In the genomic region with DNA sequence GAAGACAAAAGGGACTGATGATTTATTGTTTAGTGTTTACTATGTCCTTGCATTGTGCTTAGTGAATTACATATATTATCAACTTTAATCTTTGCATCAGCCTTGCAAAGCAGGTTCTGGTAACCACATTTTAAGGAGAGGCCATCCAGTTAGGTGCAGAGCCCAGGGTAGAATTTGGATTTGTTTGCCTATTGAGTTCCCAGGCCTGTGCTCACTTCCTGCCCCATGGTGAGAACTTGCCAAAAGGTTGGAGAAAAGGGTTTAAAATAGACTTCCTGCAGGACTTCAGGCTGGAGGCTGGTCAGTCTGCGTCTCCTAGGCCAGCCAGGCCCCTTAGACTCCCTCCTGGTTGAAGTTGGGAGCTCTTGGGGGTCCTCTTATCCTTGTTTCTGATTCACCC, we compare ENCODE assay signal across 15 cellular contexts.
A peak's percentile ranks its signal among the peaks of the same experiment; 100 is the strongest.
DNase-seq lines count a peak whose midpoint lies in the region; ATAC-seq and TF ChIP-seq lines count a peak whose summit lies in the region.
"Had no signal": no experiment of that assay in that cellular context is flagged by ENCODE, and none has a peak within 500 bp of the region (broad histone marks: within the 10 kb centered on the region; RNA-seq: fewer than 3 reads in every experiment).

No MANE protein-coding gene starts in this region.

- H4K12ac ChIP-seq in trophoblast cell (ENCODE audit: low read depth, low read length), result no peak overlapping the region

- peak overlapping the region; percentile 5 for H3K27ac Mint-ChIP-seq in activated naive CD8-positive, alpha-beta T cell treated with anti-CD3 and anti-CD28 coated beads, Interleukin-2, amount 10 ng/mL, durations not matched to agents 7 days and 5 days
- no peak overlapping the region for H3K27ac Mint-ChIP-seq in activated naive CD8-positive, alpha-beta T cell treated with anti-CD3 and anti-CD28 coated beads, Interleukin-2, amount 50 U/mL, for 24 hours
- H3K27ac Mint-ChIP-seq in type B pancreatic cell (peak overlapping the region; percentile 41), T-cell (no peak overlapping the region)
- H3K27ac Mint-ChIP-seq: naive B cell had no signal

- H3K4me3 ChIP-seq in ascending aorta (no peak overlapping the region), left lung (no peak overlapping the region), trophoblast cell (ENCODE audit: low read depth, low read length) (no peak overlapping the region)
- H3K4me3 ChIP-seq: smooth muscle cell, tibial nerve had no signal

- no peak for ATAC-seq in activated naive CD8-positive, alpha-beta T cell treated with anti-CD3 and anti-CD28 coated beads, Interleukin-2, amount 10 ng/mL, durations not matched to agents 7 days and 5 days (ENCODE audit: low read depth)
- no peak for ATAC-seq in activated naive CD8-positive, alpha-beta T cell treated with anti-CD3 and anti-CD28 coated beads, Interleukin-2, amount 50 U/mL, for 24 hours
- ATAC-seq in left lung, result peak; percentile 54
- ATAC-seq in T-cell (replicated peaks in 1 of 4), result no peak

- no peak overlapping the region for H2BK5ac ChIP-seq in trophoblast cell (ENCODE audit: low read depth, low read length, poor library complexity)

- H4K8ac ChIP-seq in trophoblast cell (ENCODE audit: low read depth, low read length), result no peak overlapping the region

- no peaks in the 10 kb centered on the region for H3K79me1 ChIP-seq in trophoblast cell (ENCODE audit: low read length)

- H3K4me1 ChIP-seq in ascending aorta (peaks cover 3 to 33% of the 10 kb centered on the region in 2 donors), left lung (peaks cover 6 to 27% of the 10 kb centered on the region in 2 donors), trophoblast cell (ENCODE audit: control insufficient read depth in 1 of 2, insufficient read depth in 2 of 2, low read length in 2 of 2) (peaks cover 2 to 5% of the 10 kb centered on the region in 2 experiments)

- H3K4me2 ChIP-seq in trophoblast cell (ENCODE audit: low read length), result no peak overlapping the region
- H3K4me2 ChIP-seq: smooth muscle cell had no signal

- H3K9me3 ChIP-seq in ascending aorta, result no peaks in the 10 kb centered on the region
- no peaks in the 10 kb centered on the region for H3K9me3 ChIP-seq in left lung
- no peaks in the 10 kb centered on the region for H3K9me3 ChIP-seq in trophoblast cell (ENCODE audit: insufficient read depth, low read depth, low read length)

- H2AK5ac ChIP-seq in trophoblast cell (ENCODE audit: low read length), result no peak overlapping the region

- no peak overlapping the region for H3K4ac ChIP-seq in trophoblast cell (ENCODE audit: low read depth, low read length)

- H3K9me3 Mint-ChIP-seq in activated naive CD8-positive, alpha-beta T cell treated with anti-CD3 and anti-CD28 coated beads, Interleukin-2, amount 10 ng/mL, durations not matched to agents 7 days and 5 days, result no peaks in the 10 kb centered on the region
- no peaks in the 10 kb centered on the region for H3K9me3 Mint-ChIP-seq in activated naive CD8-positive, alpha-beta T cell treated with anti-CD3 and anti-CD28 coated beads, Interleukin-2, amount 50 U/mL, for 24 hours
- H3K9me3 Mint-ChIP-seq in type B pancreatic cell, result no peaks in the 10 kb centered on the region
- no peaks in the 10 kb centered on the region for H3K9me3 Mint-ChIP-seq in T-cell

- H3K27me3 ChIP-seq in ascending aorta (no peaks in the 10 kb centered on the region), left lung (no peaks in the 10 kb centered on the region), trophoblast cell (ENCODE audit: insufficient read depth, low read length) (no peaks in the 10 kb centered on the region)
- H3K27me3 ChIP-seq: tibial nerve had no signal

- no peak overlapping the region for H3K18ac ChIP-seq in trophoblast cell (ENCODE audit: low read length)

- no peak overlapping the region for H4K91ac ChIP-seq in trophoblast cell (ENCODE audit: low read depth, low read length)

- H3K36me3 ChIP-seq in ascending aorta (peaks cover 20 to 34% of the 10 kb centered on the region in 2 donors), left lung (peaks cover 0 to 38% of the 10 kb centered on the region in 2 donors), trophoblast cell (ENCODE audit: control insufficient read depth in 1 of 2, insufficient read depth in 2 of 2, low read length in 2 of 2) (peaks cover 0 to 25% of the 10 kb centered on the region in 2 experiments)

- H3K9ac ChIP-seq in trophoblast cell (ENCODE audit: low read length), result no peak overlapping the region

- no peak overlapping the region for H3K4me3 Mint-ChIP-seq in activated naive CD8-positive, alpha-beta T cell treated with anti-CD3 and anti-CD28 coated beads, Interleukin-2, amount 10 ng/mL, durations not matched to agents 7 days and 5 days
- no peak overlapping the region for H3K4me3 Mint-ChIP-seq in activated naive CD8-positive, alpha-beta T cell treated with anti-CD3 and anti-CD28 coated beads, Interleukin-2, amount 50 U/mL, for 24 hours
- peak overlapping the region; percentile 27 for H3K4me3 Mint-ChIP-seq in type B pancreatic cell
- no peak overlapping the region for H3K4me3 Mint-ChIP-seq in T-cell
- H3K4me3 Mint-ChIP-seq: naive B cell had no signal

- H3K27ac ChIP-seq in ascending aorta, result peak overlapping the region; percentile 75 to 90
- H3K27ac ChIP-seq in left lung, result peak overlapping the region; percentile 54 to 57
- H3K27ac ChIP-seq in trophoblast cell (ENCODE audit: low read depth, low read length), result no peak overlapping the region
- H3K27ac ChIP-seq: tibial nerve had no signal

- TF ChIP-seq CTCF in ascending aorta (IDR thresholded peaks at IDR 0.05), result no peak
- no peak for TF ChIP-seq CTCF in left lung (IDR thresholded peaks at IDR 0.05)
- TF ChIP-seq CTCF in type B pancreatic cell (conservative IDR thresholded peaks at IDR 0.05), result no peak

- no peak overlapping the region for H2AFZ ChIP-seq in trophoblast cell (ENCODE audit: insufficient read depth, low read length, poor library complexity)

- no peak overlapping the region for H2BK12ac ChIP-seq in trophoblast cell (ENCODE audit: low read length)

- no peaks in the 10 kb centered on the region for H3K27me3 Mint-ChIP-seq in activated naive CD8-positive, alpha-beta T cell treated with anti-CD3 and anti-CD28 coated beads, Interleukin-2, amount 10 ng/mL, durations not matched to agents 7 days and 5 days
- H3K27me3 Mint-ChIP-seq in activated naive CD8-positive, alpha-beta T cell treated with anti-CD3 and anti-CD28 coated beads, Interleukin-2, amount 50 U/mL, for 24 hours, result no peaks in the 10 kb centered on the region
- H3K27me3 Mint-ChIP-seq in type B pancreatic cell, result no peaks in the 10 kb centered on the region
- H3K27me3 Mint-ChIP-seq in T-cell, result no peaks in the 10 kb centered on the region
- H3K27me3 Mint-ChIP-seq: naive B cell had no signal

- no CpG with 5 or more reads among the region's 1 CpG for WGBS in trophoblast cell (ENCODE audit: extremely low coverage, insufficient coverage, insufficient read length)

- intact Hi-C loops in ascending aorta (cut with DNase I), result no loop called here
- intact Hi-C loops in left lung (cut with DNase I), result no loop called here

- peaks cover 5% of the 10 kb centered on the region for H3K4me1 Mint-ChIP-seq in activated naive CD8-positive, alpha-beta T cell treated with anti-CD3 and anti-CD28 coated beads, Interleukin-2, amount 10 ng/mL, durations not matched to agents 7 days and 5 days
- H3K4me1 Mint-ChIP-seq in activated naive CD8-positive, alpha-beta T cell treated with anti-CD3 and anti-CD28 coated beads, Interleukin-2, amount 50 U/mL, for 24 hours, result peaks cover 7% of the 10 kb centered on the region
- peaks cover 32% of the 10 kb centered on the region for H3K4me1 Mint-ChIP-seq in type B pancreatic cell (ENCODE audit: unreplicated experiment)
- H3K4me1 Mint-ChIP-seq in T-cell, result peaks cover 2 to 6% (median 3%) of the 10 kb centered on the region in 3 donors

- no peaks in the 10 kb centered on the region for H3K79me2 ChIP-seq in trophoblast cell (ENCODE audit: control insufficient read depth, insufficient read depth, low read length, poor library complexity)

- CTCF ChIA-PET in T-cell (lab: Charles Lee), result no interaction called here

- no peak for TF ChIP-seq POLR2A in erythroblast (IDR thresholded peaks at IDR 0.05; ENCODE audit: low read length)

- DNase-seq in activated naive CD8-positive, alpha-beta T cell treated with anti-CD3 and anti-CD28 coated beads, Interleukin-2, amount 10 ng/mL, durations not matched to agents 7 days and 5 days, result no peak
- DNase-seq in activated naive CD8-positive, alpha-beta T cell treated with anti-CD3 and anti-CD28 coated beads, Interleukin-2, amount 50 U/mL, for 24 hours, result no peak
- peak in 1 of 2 donors; percentile 76 for DNase-seq in ascending aorta (ENCODE audit: low spot score in 2 of 2)
- no peak for DNase-seq in left lung
- DNase-seq in type B pancreatic cell (ENCODE audit: extremely low spot score, unreplicated experiment), result no peak
- DNase-seq in erythroblast (lab: John Stamatoyannopoulos, UW), result no peak
- no peak for DNase-seq in trophoblast cell
- no peak for DNase-seq in T-cell
- DNase-seq: activated CD4-positive, CD25-positive, alpha-beta regulatory T cell; activated CD8-positive, alpha-beta memory T cell treated with anti-CD3 and anti-CD28 coated beads for 24 hours; naive B cell; NCI-H1417 treated with DMSO at 0.1 percent for 48 hours; SIG-M5 had no signal

- H3K14ac ChIP-seq in trophoblast cell (ENCODE audit: low read length), result no peak overlapping the region

- H3K23ac ChIP-seq in trophoblast cell (ENCODE audit: low read length), result no peak overlapping the region

- H2BK120ac ChIP-seq in trophoblast cell (ENCODE audit: insufficient read depth, low read length, poor library complexity), result no peak overlapping the region

- peaks cover 32% of the 10 kb centered on the region for H3K36me3 Mint-ChIP-seq in activated naive CD8-positive, alpha-beta T cell treated with anti-CD3 and anti-CD28 coated beads, Interleukin-2, amount 10 ng/mL, durations not matched to agents 7 days and 5 days
- H3K36me3 Mint-ChIP-seq in activated naive CD8-positive, alpha-beta T cell treated with anti-CD3 and anti-CD28 coated beads, Interleukin-2, amount 50 U/mL, for 24 hours (ENCODE audit: low read depth), result peaks cover 47% of the 10 kb centered on the region
- H3K36me3 Mint-ChIP-seq in type B pancreatic cell (peaks cover 65% of the 10 kb centered on the region), T-cell (peaks cover 69% of the 10 kb centered on the region)

- POLR2A ChIA-PET in activated naive CD8-positive, alpha-beta T cell treated with anti-CD3 and anti-CD28 coated beads, Interleukin-2, amount 10 ng/mL, durations not matched to agents 7 days and 5 days (lab: Charles Lee), result no interaction called here
- POLR2A ChIA-PET in T-cell (lab: Charles Lee), result no interaction called here

Comparison
In these comparisons a context has a peak if more than half of its experiments do, and no peak if none do; other contexts are left out.
1. H3K27ac Mint-ChIP-seq: peak in activated naive CD8-positive, alpha-beta T cell treated with anti-CD3 and anti-CD28 coated beads, Interleukin-2, amount 10 ng/mL, durations not matched to agents 7 days and 5 days (single experiment) and type B pancreatic cell (single experiment); none in activated naive CD8-positive, alpha-beta T cell treated with anti-CD3 and anti-CD28 coated beads, Interleukin-2, amount 50 U/mL, for 24 hours (single experiment) and T-cell (0 of 2).